1 cellular context compared by ENCODE assay signal in genomic region chr5:157142317-157143126, GRCh38.
TF ChIP-seq lines count a peak whose summit lies in the region.

A gene with protein sequence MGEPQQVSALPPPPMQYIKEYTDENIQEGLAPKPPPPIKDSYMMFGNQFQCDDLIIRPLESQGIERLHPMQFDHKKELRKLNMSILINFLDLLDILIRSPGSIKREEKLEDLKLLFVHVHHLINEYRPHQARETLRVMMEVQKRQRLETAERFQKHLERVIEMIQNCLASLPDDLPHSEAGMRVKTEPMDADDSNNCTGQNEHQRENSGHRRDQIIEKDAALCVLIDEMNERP (minus strand): TSS chr5:157142865. CDS start chr5:157139431, 3,434 bp downstream.

TF ChIP-seq in K562, 482 proteins besides CTCF, POLR2A, EP300 and RAD21 (continued from another document and continues in another):
- TF ChIP-seq ATF6 (CRISPR knock-in tag; IDR thresholded peaks at IDR 0.05) (0 out of 2 replicates have a peak, but pooled peaks have one; percentile 74), SIN3A (IDR thresholded peaks at IDR 0.05; ENCODE audit: borderline replicate concordance in 2 of 2, control insufficient read depth in 1 of 2, low read depth in 2 of 2, low read length in 2 of 2) (peak in 1 of 2 experiments; percentile 72; a peak in 1 of 4 replicates), ZSCAN32 (CRISPR knock-in tag; IDR thresholded peaks at IDR 0.05) (no peak), CEBPB (tag; IDR thresholded peaks at IDR 0.05) (peak; percentile 57), ELF1 (tag; IDR thresholded peaks at IDR 0.05) (peak; percentile 85), DACH1 (IDR thresholded peaks at IDR 0.05; ENCODE audit: partially characterized antibody) (peak; percentile 48), ZKSCAN3 (CRISPR knock-in tag; IDR thresholded peaks at IDR 0.05) (no peak), GABPB2 (CRISPR knock-in tag; conservative IDR thresholded peaks at IDR 0.05) (no peak), GABPA (tag; conservative IDR thresholded peaks at IDR 0.05; ENCODE audit: low read depth) (peak; percentile 95), EWSR1 (IDR thresholded peaks at IDR 0.05; ENCODE audit: borderline replicate concordance, low read depth, partially characterized antibody) (no peak), ARID4B (CRISPR knock-in tag; IDR thresholded peaks at IDR 0.05) (no peak), JUND (IDR thresholded peaks at IDR 0.05; ENCODE audit: borderline replicate concordance, low read depth, low read length) (no peak), JUND (tag; IDR thresholded peaks at IDR 0.05; ENCODE audit: borderline replicate concordance, low read depth, low read length) (peak; percentile 25; the same call in 1 of the 3 replicates), BMI1 (IDR thresholded peaks at IDR 0.05; ENCODE audit: low read length) (no peak), HDAC3 (IDR thresholded peaks at IDR 0.05; ENCODE audit: borderline replicate concordance, partially characterized antibody) (peak; percentile 38), ZNF197 (CRISPR knock-in tag; IDR thresholded peaks at IDR 0.05; ENCODE audit: low read depth) (0 out of 2 replicates have a peak, but pooled peaks have one; percentile 28), RBM34 (IDR thresholded peaks at IDR 0.05; ENCODE audit: borderline replicate concordance, insufficient read depth, low read length) (no peak), ZNF280B (CRISPR knock-in tag; IDR thresholded peaks at IDR 0.05) (no peak), ZNF436 (CRISPR knock-in tag; IDR thresholded peaks at IDR 0.05) (0 out of 2 replicates have a peak, but pooled peaks have one; percentile 49), ZNF384 (IDR thresholded peaks at IDR 0.05; ENCODE audit: low read depth, low read length) (peak; percentile 81), RBFOX2 (IDR thresholded peaks at IDR 0.05; ENCODE audit: low read depth, low read length) (peak; percentile 96), ETV5 (CRISPR knock-in tag; IDR thresholded peaks at IDR 0.05; ENCODE audit: low read depth) (peak; percentile 78; the same call in 1 of the 2 replicates), ZNF696 (CRISPR knock-in tag; conservative IDR thresholded peaks at IDR 0.05) (no peak), TAF9B (IDR thresholded peaks at IDR 0.05; ENCODE audit: partially characterized antibody) (peak; percentile 77), CBX3 (IDR thresholded peaks at IDR 0.05; ENCODE audit: borderline replicate concordance in 1 of 2, low read length in 2 of 2) (peak in 1 of 2 experiments; percentile 36; a peak in 1 of 3 replicates), TEAD2 (tag; IDR thresholded peaks at IDR 0.05) (no peak), POLR3A (IDR thresholded peaks at IDR 0.05; ENCODE audit: borderline replicate concordance, extremely low read depth, insufficient read depth, insufficient read length) (no peak), TEAD4 (IDR thresholded peaks at IDR 0.05; ENCODE audit: low read length) (peak; percentile 53), TEAD4 (CRISPR knock-in tag; IDR thresholded peaks at IDR 0.05; ENCODE audit: borderline replicate concordance) (no peak), TCF3 (CRISPR knock-in tag; IDR thresholded peaks at IDR 0.05) (peak; percentile 48), MLLT1 (IDR thresholded peaks at IDR 0.05) (peak in 1 of 2 experiments; percentile 25; a peak in 1 of 4 replicates), FOXA1 (IDR thresholded peaks at IDR 0.05; ENCODE audit: borderline replicate concordance) (no peak), CHAMP1 (IDR thresholded peaks at IDR 0.05) (0 out of 2 replicates have a peak, but pooled peaks have one; percentile 69)
- TF ChIP-seq, protein P1, sequence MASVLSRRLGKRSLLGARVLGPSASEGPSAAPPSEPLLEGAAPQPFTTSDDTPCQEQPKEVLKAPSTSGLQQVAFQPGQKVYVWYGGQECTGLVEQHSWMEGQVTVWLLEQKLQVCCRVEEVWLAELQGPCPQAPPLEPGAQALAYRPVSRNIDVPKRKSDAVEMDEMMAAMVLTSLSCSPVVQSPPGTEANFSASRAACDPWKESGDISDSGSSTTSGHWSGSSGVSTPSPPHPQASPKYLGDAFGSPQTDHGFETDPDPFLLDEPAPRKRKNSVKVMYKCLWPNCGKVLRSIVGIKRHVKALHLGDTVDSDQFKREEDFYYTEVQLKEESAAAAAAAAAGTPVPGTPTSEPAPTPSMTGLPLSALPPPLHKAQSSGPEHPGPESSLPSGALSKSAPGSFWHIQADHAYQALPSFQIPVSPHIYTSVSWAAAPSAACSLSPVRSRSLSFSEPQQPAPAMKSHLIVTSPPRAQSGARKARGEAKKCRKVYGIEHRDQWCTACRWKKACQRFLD (CRISPR knock-in tag; IDR thresholded peaks at IDR 0.05): no peak; the same call in 1 of the 2 replicates
- TF ChIP-seq, protein P2, sequence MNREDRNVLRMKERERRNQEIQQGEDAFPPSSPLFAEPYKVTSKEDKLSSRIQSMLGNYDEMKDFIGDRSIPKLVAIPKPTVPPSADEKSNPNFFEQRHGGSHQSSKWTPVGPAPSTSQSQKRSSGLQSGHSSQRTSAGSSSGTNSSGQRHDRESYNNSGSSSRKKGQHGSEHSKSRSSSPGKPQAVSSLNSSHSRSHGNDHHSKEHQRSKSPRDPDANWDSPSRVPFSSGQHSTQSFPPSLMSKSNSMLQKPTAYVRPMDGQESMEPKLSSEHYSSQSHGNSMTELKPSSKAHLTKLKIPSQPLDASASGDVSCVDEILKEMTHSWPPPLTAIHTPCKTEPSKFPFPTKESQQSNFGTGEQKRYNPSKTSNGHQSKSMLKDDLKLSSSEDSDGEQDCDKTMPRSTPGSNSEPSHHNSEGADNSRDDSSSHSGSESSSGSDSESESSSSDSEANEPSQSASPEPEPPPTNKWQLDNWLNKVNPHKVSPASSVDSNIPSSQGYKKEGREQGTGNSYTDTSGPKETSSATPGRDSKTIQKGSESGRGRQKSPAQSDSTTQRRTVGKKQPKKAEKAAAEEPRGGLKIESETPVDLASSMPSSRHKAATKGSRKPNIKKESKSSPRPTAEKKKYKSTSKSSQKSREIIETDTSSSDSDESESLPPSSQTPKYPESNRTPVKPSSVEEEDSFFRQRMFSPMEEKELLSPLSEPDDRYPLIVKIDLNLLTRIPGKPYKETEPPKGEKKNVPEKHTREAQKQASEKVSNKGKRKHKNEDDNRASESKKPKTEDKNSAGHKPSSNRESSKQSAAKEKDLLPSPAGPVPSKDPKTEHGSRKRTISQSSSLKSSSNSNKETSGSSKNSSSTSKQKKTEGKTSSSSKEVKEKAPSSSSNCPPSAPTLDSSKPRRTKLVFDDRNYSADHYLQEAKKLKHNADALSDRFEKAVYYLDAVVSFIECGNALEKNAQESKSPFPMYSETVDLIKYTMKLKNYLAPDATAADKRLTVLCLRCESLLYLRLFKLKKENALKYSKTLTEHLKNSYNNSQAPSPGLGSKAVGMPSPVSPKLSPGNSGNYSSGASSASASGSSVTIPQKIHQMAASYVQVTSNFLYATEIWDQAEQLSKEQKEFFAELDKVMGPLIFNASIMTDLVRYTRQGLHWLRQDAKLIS (CRISPR knock-in tag; IDR thresholded peaks at IDR 0.05): no peak
